ENCODE assay signal across 1 cellular context in genomic region chr15:59993950-59994401, GRCh38.
TF ChIP-seq lines count a peak whose summit lies in the region.

No MANE protein-coding gene starts in this region.

TF ChIP-seq in HCT116, 20 proteins besides CTCF, POLR2A, EP300 and RAD21 (continued from another document):
- TF ChIP-seq REST (IDR thresholded peaks at IDR 0.05; ENCODE audit: low read depth) (no peak), EGR1 (IDR thresholded peaks at IDR 0.05; ENCODE audit: low read depth) (no peak), ZFX (IDR thresholded peaks at IDR 0.05) (no peak), SP1 (IDR thresholded peaks at IDR 0.05; ENCODE audit: low read depth) (no peak), CBX3 (IDR thresholded peaks at IDR 0.05; ENCODE audit: low read depth) (no peak), ZNF274 (IDR thresholded peaks at IDR 0.05; ENCODE audit: low read depth, low read length) (no peak)
